8 cellular contexts compared by ENCODE assay signal in genomic region chr1:1658583-1659549, GRCh38. TPM values are rescaled to one million over a fixed set of nuclear protein-coding genes. Genes with fewer than 3 reads are reported as not detected.
DNase-seq lines count a peak whose midpoint lies in the region; ATAC-seq, FAIRE-seq and TF ChIP-seq lines count a peak whose summit lies in the region.
"Not testable (repeated sequence)": the region's sequence is repeated elsewhere in the genome, so short reads cannot be mapped to it uniquely, and the experiment has no call there.

CDK11B (minus strand) TSS chr1:1659004; CDS start chr1:1657485, 1,519 bp downstream.

- H4K20me1 ChIP-seq in HepG2 (ENCODE audit: insufficient read depth, low read length): not testable (repeated sequence)

- H3K4me1 ChIP-seq in HepG2 (ENCODE audit: insufficient read depth, low read length): not testable (repeated sequence)

- peak within 1 kb of the TSS; percentile 83 to 91 for H3K4me3 Mint-ChIP-seq in CD14-positive monocyte
- peak within 1 kb of the TSS; percentile 92 for H3K4me3 Mint-ChIP-seq in dendritic cell treated with granulocyte-macrophage colony-stimulating factor and Interleukin-4, amounts not matched to agents 40 ng/mL and 50 ng/mL, for 4 days

- DNase-seq in CD14-positive monocyte (ENCODE audit: low spot score): peak; percentile 97
- DNase-seq in NCI-H748 treated with DMSO at 0.1 percent for 48 hours (lab: John Stamatoyannopoulos, UW): peak; percentile 75
- DNase-seq in activated CD4-positive, alpha-beta T cell treated with anti-CD3 and anti-CD28 coated beads, Interleukin-2, amount 50 U/mL, for 24 hours (ENCODE audit: low read depth in 1 of 2, low spot score in 1 of 2): peak; percentile 100
- peak; percentile 95 for DNase-seq in HepG2 (ENCODE audit: low spot score)
- peak; percentile 99 for DNase-seq in stimulated activated CD4-positive, alpha-beta T cell treated with anti-CD3 and anti-CD28 coated beads, Interleukin-4, amount 100 ng/mL, for 1 hour

- not testable (repeated sequence) for H3K79me2 ChIP-seq in HepG2 (ENCODE audit: insufficient read depth, low read length)

- ATAC-seq in GM19395 (IDR thresholded peaks at IDR 0.05; ENCODE audit: unreplicated experiment): peak; percentile 83
- ATAC-seq in HG03565 (IDR thresholded peaks at IDR 0.05; ENCODE audit: unreplicated experiment): peak; percentile 84
- peak; percentile 88 for ATAC-seq in HepG2

- H3K4me1 Mint-ChIP-seq in CD14-positive monocyte: peaks cover 18% of the 10 kb centered on the region
- H3K4me1 Mint-ChIP-seq in dendritic cell treated with granulocyte-macrophage colony-stimulating factor and Interleukin-4, amounts not matched to agents 40 ng/mL and 50 ng/mL, for 4 days (ENCODE audit: low read depth): not testable (repeated sequence)

- peaks cover 19 to 33% of the 10 kb centered on the region in 2 donors for H3K36me3 Mint-ChIP-seq in CD14-positive monocyte
- H3K36me3 Mint-ChIP-seq in dendritic cell treated with granulocyte-macrophage colony-stimulating factor and Interleukin-4, amounts not matched to agents 40 ng/mL and 50 ng/mL, for 4 days (ENCODE audit: low read depth): peaks cover 42% of the 10 kb centered on the region

- not testable (repeated sequence) for H3K27me3 ChIP-seq in HepG2 (ENCODE audit: control insufficient read depth in 1 of 2, insufficient read depth in 2 of 2, low read length in 2 of 2)

- not testable (repeated sequence) for H3K9me3 ChIP-seq in HepG2 (ENCODE audit: low read length)

- not testable (repeated sequence) for H3K27me3 Mint-ChIP-seq in CD14-positive monocyte (ENCODE audit: low read depth in 3 of 3); dendritic cell treated with granulocyte-macrophage colony-stimulating factor and Interleukin-4, amounts not matched to agents 40 ng/mL and 50 ng/mL, for 4 days

- in situ Hi-C loops in HepG2 (cut with HindIII; ENCODE audit: extremely low pct_ligation_motif_present, low pct_unique_long_range_greater_than_20kb): not testable (repeated sequence)

- POLR2A ChIA-PET in HepG2 (lab: Yijun Ruan, JAX): not testable (repeated sequence)

- H2AFZ ChIP-seq in HepG2 (ENCODE audit: low read length): not testable (repeated sequence)

- CTCF ChIA-PET in HepG2 (lab: Yijun Ruan, JAX; ENCODE audit: low intra/inter-chr PET ratio, low total read pairs): not testable (repeated sequence)

- peak within 1 kb of the TSS; percentile 98 for H3K27ac ChIP-seq in HepG2 (ENCODE audit: extremely low read length, insufficient read depth, low read length)

- H3K9me3 Mint-ChIP-seq in CD14-positive monocyte; dendritic cell treated with granulocyte-macrophage colony-stimulating factor and Interleukin-4, amounts not matched to agents 40 ng/mL and 50 ng/mL, for 4 days: not testable (repeated sequence)

- TF ChIP-seq POLR2A in HepG2 (IDR thresholded peaks at IDR 0.05; ENCODE audit: insufficient read depth in 1 of 2, low read depth in 2 of 2, low read length in 2 of 2): peak; percentile 23 to 41; a peak in 3 of 4 replicates

- BruUV-seq in HepG2 (replicated peaks; lab: Mats Ljungman, UMichigan): not testable (repeated sequence)

- WGBS in HepG2 (ENCODE audit: low lambda C conversion rate): 1% methylated on average over 14 of the region's 96 CpGs

- peak within 1 kb of the TSS; percentile 95 to 100 (median 99) for H3K27ac Mint-ChIP-seq in CD14-positive monocyte
- H3K27ac Mint-ChIP-seq in dendritic cell treated with granulocyte-macrophage colony-stimulating factor and Interleukin-4, amounts not matched to agents 40 ng/mL and 50 ng/mL, for 4 days: peak within 1 kb of the TSS; percentile 99

- H3K4me3 ChIP-seq in HepG2 (replicated peaks in 1 of 3; ENCODE audit: insufficient read depth in 1 of 3, low read depth in 2 of 3, low read length in 3 of 3): peak within 1 kb of the TSS; percentile 64 to 77 (median 75); a peak in 5 of 6 replicates

- intact Hi-C loops in CD14-positive monocyte (cut with micrococcal nuclease); dendritic cell treated with granulocyte-macrophage colony-stimulating factor and Interleukin-4, amounts not matched to agents 40 ng/mL and 50 ng/mL, for 4 days (cut with micrococcal nuclease); HepG2 (cut with micrococcal nuclease; ENCODE audit: unreplicated experiment): not testable (repeated sequence)

- TF ChIP-seq RAD21 in HepG2 (CRISPR knock-in tag; IDR thresholded peaks at IDR 0.05): not testable (repeated sequence)

- peak; percentile 79 for FAIRE-seq in HepG2 (lab: Jason Lieb, UNC)

- TF ChIP-seq CTCF in CD14-positive monocyte (IDR thresholded peaks at IDR 0.05): peak; percentile 38
- TF ChIP-seq CTCF in HepG2 (CRISPR knock-in tag; IDR thresholded peaks at IDR 0.05): peak; percentile 51

- TF ChIP-seq EP300 in HepG2 (IDR thresholded peaks at IDR 0.05; ENCODE audit: low read depth in 2 of 2, low read length in 2 of 2); HepG2 (CRISPR knock-in tag; IDR thresholded peaks at IDR 0.05; ENCODE audit: borderline replicate concordance): not testable (repeated sequence)

- H3K36me3 ChIP-seq in HepG2 (replicated peaks in 1 of 2; ENCODE audit: control insufficient read depth in 1 of 2, insufficient read depth in 2 of 2, low read length in 2 of 2): peaks cover 9 to 21% of the 10 kb centered on the region in 2 experiments; a peak in 4 of 5 replicates

- H3K9ac ChIP-seq in HepG2 (ENCODE audit: insufficient read depth, low read depth, low read length): peak within 1 kb of the TSS; percentile 88

- peak within 1 kb of the TSS; percentile 23; the same call in 1 of the 2 replicates for H3K4me2 ChIP-seq in HepG2 (ENCODE audit: low read depth, low read length)

TF ChIP-seq in HepG2, 621 proteins besides CTCF, POLR2A, EP300 and RAD21 (continues in another document):
- peak; percentile 80 for TF ChIP-seq HDAC1 (CRISPR knock-in tag; IDR thresholded peaks at IDR 0.05)
- peak; percentile 41; the same call in 1 of the 2 replicates for TF ChIP-seq POGZ (CRISPR knock-in tag; IDR thresholded peaks at IDR 0.05)
- peak; percentile 41; the same call in 1 of the 2 replicates for TF ChIP-seq NFYB (CRISPR knock-in tag; IDR thresholded peaks at IDR 0.05)
- TF ChIP-seq HNF4A (CRISPR knock-in tag; IDR thresholded peaks at IDR 0.05): 0 out of 2 replicates have a peak, but pooled peaks have one; percentile 5
- peak; percentile 61 for TF ChIP-seq MAX (IDR thresholded peaks at IDR 0.05)
- peak; percentile 41; the same call in 1 of the 3 replicates for TF ChIP-seq MXI1 (IDR thresholded peaks at IDR 0.05; ENCODE audit: borderline replicate concordance, low read depth, low read length)
- peak; percentile 66; the same call in 1 of the 2 replicates for TF ChIP-seq ZFP91 (CRISPR knock-in tag; IDR thresholded peaks at IDR 0.05; ENCODE audit: borderline replicate concordance)
- peak; percentile 61 for TF ChIP-seq HNRNPLL (IDR thresholded peaks at IDR 0.05; ENCODE audit: low read depth, low read length, poor library complexity, severe bottlenecking)

RNA-seq across cellular contexts. Expression of gene CDK11B, which starts in this region (rescaled TPM):
- polyA plus RNA-seq in CD14-positive monocyte (1 to 10 TPM; 2.5 to 6.6 TPM), HepG2 (2011; rRNA removed) (3.6 and 3.9 TPM in 2 replicates)
- total RNA-seq in HepG2 (2016; rRNA removed; fragmentation: Illumina TruSeq; extraction: Trizol): 12.4 and 15.1 TPM in 2 replicates
- total RNA-seq in HepG2 (2016; cell fraction: cytosol; rRNA removed; fragmentation: Illumina TruSeq; extraction: Trizol; ENCODE audit: low read depth): 2.3 and 3.1 TPM in 2 replicates
- total RNA-seq in HepG2 (2016; cell fraction: insoluble cytoplasmic fraction; rRNA removed; fragmentation: Illumina TruSeq; extraction: Trizol): 9.4 and 16.6 TPM in 2 replicates
- total RNA-seq in HepG2 (2016; cell fraction: membrane; rRNA removed; fragmentation: Illumina TruSeq; extraction: Trizol): 3.6 and 4.3 TPM in 2 replicates
- 11.2 TPM in 2 replicates for total RNA-seq in HepG2 (2016; cell fraction: nucleus; rRNA removed; fragmentation: Illumina TruSeq; extraction: Trizol)
- polyA plus RNA-seq in HepG2 (2011; cell fraction: cytosol; rRNA removed): 3.1 TPM in 2 replicates
- polyA plus RNA-seq in HepG2 (2011; cell fraction: nucleus; rRNA removed): 20.3 and 22.5 TPM in 2 replicates
- 15.9 and 17.5 TPM in 2 replicates for polyA plus RNA-seq in HepG2 (2012)
- polyA plus RNA-seq in HepG2 (2016; cell fraction: cytosol; fragmentation: Illumina TruSeq; extraction: Trizol; ENCODE audit: low read depth): 1.4 and 2.2 TPM in 2 replicates
- 21.8 and 26.2 TPM in 2 replicates for polyA plus RNA-seq in HepG2 (2016; cell fraction: insoluble cytoplasmic fraction; fragmentation: Illumina TruSeq; extraction: Trizol; ENCODE audit: low read depth)
- polyA plus RNA-seq in HepG2 (2016; cell fraction: membrane; fragmentation: Illumina TruSeq; extraction: Trizol; ENCODE audit: low read depth): 4.1 TPM in 2 replicates
- 56.5 and 61.8 TPM in 2 replicates for polyA plus RNA-seq in HepG2 (2016; cell fraction: nucleus; fragmentation: Illumina TruSeq; extraction: Trizol; ENCODE audit: insufficient read depth, low read depth)
- polyA minus RNA-seq in HepG2 (2011; rRNA and poly(A)+ RNA removed; ENCODE audit: low replicate concordance): 2.6 and 3.1 TPM in 2 replicates
- polyA minus RNA-seq in HepG2 (2011; cell fraction: cytosol; rRNA and poly(A)+ RNA removed): 2.2 and 3.0 TPM in 2 replicates
- polyA minus RNA-seq in HepG2 (2011; cell fraction: nucleus; rRNA and poly(A)+ RNA removed): 3.1 and 3.4 TPM in 2 replicates

Comparison
In these comparisons a context has a peak if more than half of its experiments do, and no peak if none do; other contexts are left out.
1. Peak in every context shown above with its lines: DNase-seq, ATAC-seq, H3K4me3 ChIP-seq and H3K27ac ChIP-seq.